Comparison of ENCODE assay signal across 19 cellular contexts in the genomic region with DNA sequence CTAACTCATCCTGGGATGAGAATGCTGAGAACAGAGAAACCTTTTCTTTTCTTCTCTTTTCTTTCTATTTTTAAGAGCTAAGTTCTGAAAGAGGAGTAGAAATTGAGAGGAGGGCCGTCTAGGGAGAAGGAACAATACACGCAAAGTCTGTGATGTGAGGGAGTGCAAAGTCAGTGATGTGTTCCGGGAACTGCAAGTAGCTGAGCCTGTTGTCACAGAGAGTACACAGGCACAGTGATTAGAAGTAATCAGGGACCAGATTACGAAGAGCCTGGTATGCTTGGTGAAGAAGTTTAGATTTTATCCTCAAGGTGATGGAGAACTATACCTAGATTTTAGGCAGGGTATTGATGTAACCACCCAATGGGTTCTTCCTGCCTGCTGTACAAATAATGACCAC. TPM values are rescaled to one million over a fixed set of nuclear protein-coding genes. Genes with fewer than 3 reads are reported as not detected.
DNase-seq lines count a peak whose midpoint lies in the region; TF ChIP-seq lines count a peak whose summit lies in the region.
"Had no signal": no experiment of that assay in that cellular context is flagged by ENCODE, and none has a peak within 500 bp of the region (broad histone marks: within the 10 kb centered on the region; RNA-seq: fewer than 3 reads in every experiment).

No MANE protein-coding gene starts in this region.

- DNase-seq in ELF-1 (ENCODE audit: low read depth, low spot score) (peak; percentile 29), NCI-H2227 treated with DMSO at 0.1 percent for 48 hours (lab: John Stamatoyannopoulos, UW) (peak; percentile 46), iPS DF 6.9 (ENCODE audit: low read depth, low spot score) (no peak), substantia nigra (lab: John Stamatoyannopoulos, UW) (peak in 3 of 49 donors; percentile 4 to 39 (median 9)), H7 (no peak), foreskin fibroblast (no peak), RPMI8226 (no peak)
- DNase-seq: C1 segment of cervical spinal cord, GF-D8, GOT3, Kasumi-1, MM.1S, NCI-H1105, NCI-H1694 treated with DMSO at 0.1 percent for 48 hours, NCI-H446, NCI-H69, SJCRH30 had no signal

- no peaks in the 10 kb centered on the region for H3K9me3 ChIP-seq in iPS DF 6.9 (ENCODE audit: control insufficient read depth, insufficient read depth, low read length)
- H3K9me3 ChIP-seq: SJCRH30 had no signal

- H3K27me3 ChIP-seq in iPS DF 6.9 (ENCODE audit: control insufficient read depth, insufficient read depth, low read length) (no peaks in the 10 kb centered on the region), H7 (ENCODE audit: control insufficient read depth, insufficient read depth, low read length) (no peaks in the 10 kb centered on the region)

- H3K36me3 ChIP-seq in iPS DF 6.9 (ENCODE audit: control insufficient read depth, insufficient read depth, low read length) (no peaks in the 10 kb centered on the region), H7 (replicated peaks; ENCODE audit: control insufficient read depth, insufficient read depth, low read length) (no peaks in the 10 kb centered on the region)
- H3K36me3 ChIP-seq: SJCRH30 had no signal

- H3K4me3 ChIP-seq in iPS DF 6.9 (ENCODE audit: low read length): no peak overlapping the region
- H3K4me3 ChIP-seq in H7 (ENCODE audit: insufficient read depth, low read depth, low read length): no peak overlapping the region
- no peak overlapping the region for H3K4me3 ChIP-seq in foreskin fibroblast (ENCODE audit: low read depth in 1 of 2, low read length in 2 of 2)
- H3K4me3 ChIP-seq: SJCRH30 had no signal

- no peak for TF ChIP-seq CTCF in foreskin fibroblast (IDR thresholded peaks at IDR 0.05; ENCODE audit: low read depth, low read length)

- H3K27ac ChIP-seq in iPS DF 6.9 (ENCODE audit: low read length) (peak overlapping the region; percentile 95), substantia nigra (ENCODE audit: low read depth, low read length, poor library complexity, severe bottlenecking) (peak overlapping the region; percentile 56)
- H3K27ac ChIP-seq: SJCRH30 had no signal

- H3K4me1 ChIP-seq in iPS DF 6.9 (ENCODE audit: control insufficient read depth, insufficient read depth, low read length): peaks cover 12% of the 10 kb centered on the region

- no CpG with 5 or more reads among the region's 4 CpGs for WGBS in iPS DF 6.9 (ENCODE audit: insufficient coverage, insufficient read length)

RNA-seq across cellular contexts. Expression of gene CXCL17, which starts 32.0 kb away (rescaled TPM):
- not detected in 2 replicates for total RNA-seq in H7 (2014; rRNA removed; shearing (Covaris generic))
- total RNA-seq: OCI-LY7, RPMI7951, SJCRH30 had no signal

RNA-seq across cellular contexts. Expression of gene LIPE, which starts 47.6 kb away (rescaled TPM):
- 7.5 and 8.2 TPM in 2 replicates for total RNA-seq in H7 (2014; rRNA removed; shearing (Covaris generic))
- total RNA-seq: SJCRH30 had no signal

RNA-seq across cellular contexts. Expression of gene CEACAM1, which starts 53.5 kb away (rescaled TPM):
- total RNA-seq in H7 (2014; rRNA removed; shearing (Covaris generic)): 0.30 and 0.42 TPM in 2 replicates
- total RNA-seq: SJCRH30 had no signal

Comparison
In these comparisons a context has a peak if more than half of its experiments do, and no peak if none do; other contexts are left out.
1. DNase-seq: peak in ELF-1 (single experiment) and NCI-H2227 treated with DMSO at 0.1 percent for 48 hours (single experiment); none in iPS DF 6.9 (single experiment), H7 (single experiment), foreskin fibroblast (0 of 2) and RPMI8226 (single experiment).